ENCODE assay signal across 2 cellular contexts in genomic region chr15:43692679-43693078, GRCh38. TPM values are rescaled to one million over a fixed set of nuclear protein-coding genes. Genes with fewer than 3 reads are reported as not detected.
"Had no signal": no experiment of that assay in that cellular context is flagged by ENCODE, and none has a peak within 500 bp of the region (broad histone marks: within the 10 kb centered on the region; RNA-seq: fewer than 3 reads in every experiment).

No MANE protein-coding gene starts in this region.

RNA-seq across cellular contexts. Expression of gene CKMT1A, which starts 1.0 kb away (rescaled TPM):
- total RNA-seq: LHCN-M2, M059J had no signal
